ENCODE assay signal across 8 cellular contexts in genomic region chr12:22625671-22626251, GRCh38. TPM values are rescaled to one million over a fixed set of nuclear protein-coding genes. Genes with fewer than 3 reads are reported as not detected.
DNase-seq lines count a peak whose midpoint lies in the region; ATAC-seq and TF ChIP-seq lines count a peak whose summit lies in the region.

No MANE protein-coding gene starts in this region.

- H3K9me3 ChIP-seq in neutrophil = no peaks in the 10 kb centered on the region
- H3K9me3 ChIP-seq in aorta (ENCODE audit: control insufficient read depth, low read length) = no peaks in the 10 kb centered on the region

- H3K4me1 ChIP-seq in neutrophil (ENCODE audit: control insufficient read depth in 1 of 2, insufficient read depth in 1 of 2, low read depth in 1 of 2, low read length in 1 of 2) (peaks cover 22 to 28% of the 10 kb centered on the region in 2 experiments), aorta (ENCODE audit: control insufficient read depth in 1 of 2, insufficient read depth in 2 of 2, low read length in 2 of 2) (peaks cover 0 to 5% of the 10 kb centered on the region in 2 donors)

- peak overlapping the region; percentile 88 for H3K27ac ChIP-seq in neutrophil
- H3K27ac ChIP-seq in aorta (ENCODE audit: low read depth in 1 of 2, low read length in 2 of 2) = peak overlapping the region; percentile 63 to 91

- peak overlapping the region; percentile 93 for H3K4me3 Mint-ChIP-seq in activated naive CD4-positive, alpha-beta T cell treated with anti-CD3 and anti-CD28 coated beads for 36 hours

- peaks cover 5% of the 10 kb centered on the region for H3K27me3 ChIP-seq in neutrophil
- no peaks in the 10 kb centered on the region for H3K27me3 ChIP-seq in aorta (ENCODE audit: control insufficient read depth in 1 of 2, insufficient read depth in 2 of 2, low read length in 1 of 2)

- CTCF ChIA-PET in activated naive CD4-positive, alpha-beta T cell treated with anti-CD3 and anti-CD28 coated beads for 36 hours (lab: Charles Lee) = interaction anchor here (0.6 to 1.0 kb wide), 2 partner anchors 45 to 158 kb away, joined by 3 read pairs; no protein-coding TSS in a partner anchor

- H3K9me3 Mint-ChIP-seq in activated naive CD4-positive, alpha-beta T cell treated with anti-CD3 and anti-CD28 coated beads for 36 hours = no peaks in the 10 kb centered on the region

- no peaks in the 10 kb centered on the region for H3K27me3 Mint-ChIP-seq in activated naive CD4-positive, alpha-beta T cell treated with anti-CD3 and anti-CD28 coated beads for 36 hours (ENCODE audit: low read depth)

- H3K4me3 ChIP-seq in neutrophil (ENCODE audit: low read depth in 1 of 2, low read length in 1 of 2) (peak overlapping the region; percentile 78 to 80), aorta (ENCODE audit: low read length in 2 of 2) (peak overlapping the region; percentile 54 to 70)

- H3K27ac Mint-ChIP-seq in activated naive CD4-positive, alpha-beta T cell treated with anti-CD3 and anti-CD28 coated beads for 36 hours = peak overlapping the region; percentile 90

- 0% methylated on average over 19 of the region's 19 CpGs for WGBS in aorta, 2 donors

- peaks cover 4% of the 10 kb centered on the region for H3K36me3 Mint-ChIP-seq in activated naive CD4-positive, alpha-beta T cell treated with anti-CD3 and anti-CD28 coated beads for 36 hours (ENCODE audit: low read depth)

- H3K4me1 Mint-ChIP-seq in activated naive CD4-positive, alpha-beta T cell treated with anti-CD3 and anti-CD28 coated beads for 36 hours (ENCODE audit: low read depth) = peaks cover 32% of the 10 kb centered on the region

- ATAC-seq in GM19025 (IDR thresholded peaks at IDR 0.05; ENCODE audit: low read depth, unreplicated experiment) = peak; percentile 8
- ATAC-seq in HG03139 (IDR thresholded peaks at IDR 0.05; ENCODE audit: unreplicated experiment) = peak; percentile 18
- ATAC-seq in aorta (ENCODE audit: low FRiP score) = peak; percentile 12

- TF ChIP-seq CTCF in neutrophil (IDR thresholded peaks at IDR 0.05) = no peak

- intact Hi-C loops in activated naive CD4-positive, alpha-beta T cell treated with anti-CD3 and anti-CD28 coated beads for 36 hours (cut with micrococcal nuclease) = loop anchor here (1.0 to 10.0 kb wide), 8 partner anchors 29 to 1121 kb away; partner anchors contain the start of genes C2CD5, CMAS, GOLT1B and LDHB
- intact Hi-C loops in aorta (cut with DNase I) = loop anchor here (5.0 kb wide), 1 partner anchor 83 kb away; the partner anchor contains the start of gene C2CD5 (in 2 of the 2)

- H3K36me3 ChIP-seq in neutrophil (no peaks in the 10 kb centered on the region), aorta (ENCODE audit: control insufficient read depth in 1 of 2, insufficient read depth in 2 of 2, low read length in 1 of 2) (no peaks in the 10 kb centered on the region)

- DNase-seq in C1 segment of cervical spinal cord (lab: John Stamatoyannopoulos, UW) = peak in 12 of 14 donors; percentile 42 to 79 (median 58)
- peak; percentile 54 to 77 for DNase-seq in NCI-H526 (lab: John Stamatoyannopoulos, UW)
- peak; percentile 38 for DNase-seq in activated naive CD4-positive, alpha-beta T cell treated with anti-CD3 and anti-CD28 coated beads for 36 hours
- peak; percentile 20 for DNase-seq in glomerular visceral epithelial cell (ENCODE audit: extremely low spot score)
- no peak for DNase-seq in aorta

RNA-seq across cellular contexts. Expression of gene ETNK1, which starts 0.8 kb away (rescaled TPM):
- total RNA-seq in activated naive CD4-positive, alpha-beta T cell treated with anti-CD3 and anti-CD28 coated beads for 36 hours = 10 to 100 TPM; 35.9 to 39.4 TPM
- 10 to 100 TPM; 70.0 to 77.6 TPM for total RNA-seq in aorta
- polyA plus RNA-seq in aorta = 10 to 100 TPM in 1 of 2 donors, 1 to 10 TPM in 1; 4.3 to 14.0 TPM

Comparison
In these comparisons a context has a peak if more than half of its experiments do, and no peak if none do; other contexts are left out.
1. DNase-seq: peak in C1 segment of cervical spinal cord (12 of 14), NCI-H526 (2 of 2), activated naive CD4-positive, alpha-beta T cell treated with anti-CD3 and anti-CD28 coated beads for 36 hours (single experiment) and glomerular visceral epithelial cell (single experiment); none in aorta (0 of 2).
2. Peak in every context shown above with its lines, with median percentiles within 50 percentile points of each other: ATAC-seq.